ENCODE assay signal across 15 cellular contexts in the genomic region with DNA sequence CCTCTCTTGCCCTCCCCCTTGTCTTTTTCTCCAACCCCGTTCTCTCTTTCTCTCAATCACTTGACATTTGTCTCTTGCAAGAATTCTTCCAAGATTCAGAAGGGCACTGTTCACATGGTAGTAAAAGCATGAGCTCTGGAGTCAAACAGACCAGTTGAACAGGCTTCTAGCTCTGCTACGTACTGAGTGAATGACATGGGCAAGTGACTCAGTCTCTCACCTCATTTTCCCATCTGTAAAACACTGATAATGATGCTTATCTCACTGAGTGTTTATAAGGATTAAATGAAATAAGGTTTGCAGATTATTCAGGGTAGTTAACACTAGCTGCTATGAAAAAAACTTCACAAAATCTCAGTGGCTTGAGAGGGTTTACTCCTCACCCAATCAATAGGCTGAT. TPM values are rescaled to one million over a fixed set of nuclear protein-coding genes. Genes with fewer than 3 reads are reported as not detected.
DNase-seq lines count a peak whose midpoint lies in the region; ATAC-seq lines count a peak whose summit lies in the region.
"Had no signal": no experiment of that assay in that cellular context is flagged by ENCODE, and none has a peak within 500 bp of the region (broad histone marks: within the 10 kb centered on the region; RNA-seq: fewer than 3 reads in every experiment).

No MANE protein-coding gene starts in this region.

- peaks cover 4% of the 10 kb centered on the region for H3K36me3 ChIP-seq in CD4-positive, CD25-positive, alpha-beta regulatory T cell (ENCODE audit: control insufficient read depth, insufficient read depth, low read length)
- H3K36me3 ChIP-seq in naive thymus-derived CD4-positive, alpha-beta T cell (ENCODE audit: control insufficient read depth in 2 of 3, insufficient read depth in 3 of 3, low read length in 3 of 3) = no peaks in the 10 kb centered on the region
- H3K36me3 ChIP-seq: upper lobe of left lung had no signal

- peaks cover 35 to 89% (median 69%) of the 10 kb centered on the region in 4 donors for H3K4me1 Mint-ChIP-seq in CD4-positive, CD25-positive, alpha-beta regulatory T cell
- peaks cover 81% of the 10 kb centered on the region for H3K4me1 Mint-ChIP-seq in activated T-helper 2 cell treated with anti-CD3 and anti-CD28 coated beads, Interferon-gamma antibody, Interleukin-2, Interleukin-4, amounts not matched to agents 10 μg/mL and 5 μg/mL and 100 μg/mL, durations not matched to agents 14 hours and 24 hours and 36 hours (ENCODE audit: low read depth)
- H3K4me1 Mint-ChIP-seq in naive thymus-derived CD4-positive, alpha-beta T cell = peaks cover 45 to 83% (median 73%) of the 10 kb centered on the region in 7 donors

- 34% methylated on average over 2 of the region's 2 CpGs for WGBS in right cardiac atrium

- peaks cover 0 to 3% (median 0%) of the 10 kb centered on the region in 7 donors for H3K9me3 Mint-ChIP-seq in CD4-positive, CD25-positive, alpha-beta regulatory T cell
- H3K9me3 Mint-ChIP-seq in activated T-helper 2 cell treated with anti-CD3 and anti-CD28 coated beads, Interferon-gamma antibody, Interleukin-2, Interleukin-4, amounts not matched to agents 10 μg/mL and 5 μg/mL and 100 μg/mL, durations not matched to agents 14 hours and 24 hours and 36 hours = peaks cover 3% of the 10 kb centered on the region
- H3K9me3 Mint-ChIP-seq in naive thymus-derived CD4-positive, alpha-beta T cell = peaks cover 0 to 14% (median 3%) of the 10 kb centered on the region in 11 donors

- no peaks in the 10 kb centered on the region for H3K27me3 ChIP-seq in CD4-positive, CD25-positive, alpha-beta regulatory T cell (ENCODE audit: control insufficient read depth, insufficient read depth, low read length)
- no peaks in the 10 kb centered on the region for H3K27me3 ChIP-seq in naive thymus-derived CD4-positive, alpha-beta T cell (ENCODE audit: control insufficient read depth in 2 of 2, insufficient read depth in 2 of 2, low read length in 2 of 2)
- no peaks in the 10 kb centered on the region for H3K27me3 ChIP-seq in right cardiac atrium (ENCODE audit: control insufficient read depth, insufficient read depth)
- H3K27me3 ChIP-seq: upper lobe of left lung had no signal

- CTCF ChIA-PET in naive thymus-derived CD4-positive, alpha-beta T cell (lab: Charles Lee) = interaction anchor here (1.8 to 2.3 kb wide), 2 partner anchors 29 to 33 kb away, joined by 8 to 10 read pairs; no protein-coding TSS in a partner anchor

- peak overlapping the region; percentile 86 to 99 (median 91) for H3K27ac Mint-ChIP-seq in CD4-positive, CD25-positive, alpha-beta regulatory T cell
- H3K27ac Mint-ChIP-seq in activated T-helper 2 cell treated with anti-CD3 and anti-CD28 coated beads, Interferon-gamma antibody, Interleukin-2, Interleukin-4, amounts not matched to agents 10 μg/mL and 5 μg/mL and 100 μg/mL, durations not matched to agents 14 hours and 24 hours and 36 hours = peak overlapping the region; percentile 88
- peak overlapping the region in 5 of 9 donors; percentile 59 to 75 (median 71) for H3K27ac Mint-ChIP-seq in naive thymus-derived CD4-positive, alpha-beta T cell
- H3K27ac Mint-ChIP-seq: WTC11 had no signal

- H3K9me3 ChIP-seq in CD4-positive, CD25-positive, alpha-beta regulatory T cell (ENCODE audit: control insufficient read depth in 2 of 2, low read length in 2 of 2) = no peaks in the 10 kb centered on the region
- H3K9me3 ChIP-seq in naive thymus-derived CD4-positive, alpha-beta T cell (ENCODE audit: control insufficient read depth in 2 of 3, low read length in 3 of 3) = no peaks in the 10 kb centered on the region
- no peaks in the 10 kb centered on the region for H3K9me3 ChIP-seq in right cardiac atrium (ENCODE audit: control insufficient read depth, low read length)
- H3K9me3 ChIP-seq: upper lobe of left lung had no signal

- peaks cover 2% of the 10 kb centered on the region for H3K27me3 Mint-ChIP-seq in CD4-positive, CD25-positive, alpha-beta regulatory T cell
- H3K27me3 Mint-ChIP-seq in activated T-helper 2 cell treated with anti-CD3 and anti-CD28 coated beads, Interferon-gamma antibody, Interleukin-2, Interleukin-4, amounts not matched to agents 10 μg/mL and 5 μg/mL and 100 μg/mL, durations not matched to agents 14 hours and 24 hours and 36 hours (ENCODE audit: low read depth) = no peaks in the 10 kb centered on the region
- H3K27me3 Mint-ChIP-seq in naive thymus-derived CD4-positive, alpha-beta T cell = no peaks in the 10 kb centered on the region

- peak overlapping the region; percentile 7 to 71 (median 65) for H3K4me3 Mint-ChIP-seq in CD4-positive, CD25-positive, alpha-beta regulatory T cell
- H3K4me3 Mint-ChIP-seq in activated T-helper 2 cell treated with anti-CD3 and anti-CD28 coated beads, Interferon-gamma antibody, Interleukin-2, Interleukin-4, amounts not matched to agents 10 μg/mL and 5 μg/mL and 100 μg/mL, durations not matched to agents 14 hours and 24 hours and 36 hours (ENCODE audit: low read depth) = no peak overlapping the region
- peak overlapping the region in 5 of 10 donors; percentile 19 to 55 (median 49) for H3K4me3 Mint-ChIP-seq in naive thymus-derived CD4-positive, alpha-beta T cell
- H3K4me3 Mint-ChIP-seq: WTC11 had no signal

- no peak for DNase-seq in CD4-positive, CD25-positive, alpha-beta regulatory T cell
- DNase-seq in activated T-helper 2 cell treated with anti-CD3 and anti-CD28 coated beads, Interferon-gamma antibody, Interleukin-2, Interleukin-4, amounts not matched to agents 10 μg/mL and 5 μg/mL and 100 μg/mL, durations not matched to agents 14 hours and 24 hours and 36 hours (ENCODE audit: low spot score) = no peak
- DNase-seq in naive thymus-derived CD4-positive, alpha-beta T cell = no peak
- DNase-seq in right cardiac atrium (no peak), left colon (no peak), NCI-H82 treated with DMSO at 0.1 percent for 48 hours (lab: John Stamatoyannopoulos, UW; ENCODE audit: unreplicated experiment) (no peak)
- DNase-seq in activated effector memory CD4-positive, alpha-beta T cell treated with Interleukin-2 at 50 U/mL for 16 hours = no peak
- DNase-seq: activated effector memory CD4-positive, alpha-beta T cell treated with anti-CD3 and anti-CD28 coated beads, Interleukin-2, amount 50 U/mL, for 16 hours; DND-41; NCI-H1105; NCI-H2227 treated with DMSO at 0.1 percent for 48 hours had no signal

- intact Hi-C loops in activated T-helper 2 cell treated with anti-CD3 and anti-CD28 coated beads, Interferon-gamma antibody, Interleukin-2, Interleukin-4, amounts not matched to agents 10 μg/mL and 5 μg/mL and 100 μg/mL, durations not matched to agents 14 hours and 24 hours and 36 hours (cut with micrococcal nuclease) = no loop called here
- intact Hi-C loops in naive thymus-derived CD4-positive, alpha-beta T cell (cut with micrococcal nuclease) = no loop called here
- intact Hi-C loops in right cardiac atrium (cut with DNase I) = no loop called here
- intact Hi-C loops in left colon (cut with DNase I, micrococcal nuclease) = no loop called here

- H3K4me1 ChIP-seq in CD4-positive, CD25-positive, alpha-beta regulatory T cell (ENCODE audit: control insufficient read depth, insufficient read depth, low read length, poor library complexity, severe bottlenecking) = peaks cover 71% of the 10 kb centered on the region
- peaks cover 37 to 49% of the 10 kb centered on the region in 2 donors for H3K4me1 ChIP-seq in naive thymus-derived CD4-positive, alpha-beta T cell (ENCODE audit: control insufficient read depth in 2 of 2, insufficient read depth in 2 of 2, low read length in 2 of 2)
- no peaks in the 10 kb centered on the region for H3K4me1 ChIP-seq in right cardiac atrium (ENCODE audit: control insufficient read depth, insufficient read depth, low read length)

- peak overlapping the region; percentile 60 for H3K4me3 ChIP-seq in CD4-positive, CD25-positive, alpha-beta regulatory T cell (ENCODE audit: low read depth, low read length)
- H3K4me3 ChIP-seq in naive thymus-derived CD4-positive, alpha-beta T cell (ENCODE audit: low read length) = no peak overlapping the region
- no peak overlapping the region for H3K4me3 ChIP-seq in right cardiac atrium (ENCODE audit: low read length)
- H3K4me3 ChIP-seq: SK-N-MC, upper lobe of left lung had no signal

- POLR2A ChIA-PET in naive thymus-derived CD4-positive, alpha-beta T cell (lab: Charles Lee) = interaction anchor here (0.8 to 16.0 kb wide), 9 partner anchors 9 to 71 kb away, joined by 3 to 302 read pairs (median 5); no protein-coding TSS in a partner anchor

- peak overlapping the region; percentile 65 for H3K27ac ChIP-seq in CD4-positive, CD25-positive, alpha-beta regulatory T cell (ENCODE audit: insufficient read depth, low read length, poor library complexity, severe bottlenecking)
- H3K27ac ChIP-seq in naive thymus-derived CD4-positive, alpha-beta T cell (ENCODE audit: low read depth, low read length) = no peak overlapping the region
- H3K27ac ChIP-seq in right cardiac atrium (ENCODE audit: low read length) = no peak overlapping the region
- H3K27ac ChIP-seq: SK-N-MC had no signal

- H3K36me3 Mint-ChIP-seq in CD4-positive, CD25-positive, alpha-beta regulatory T cell = peaks cover 22% of the 10 kb centered on the region
- peaks cover 71% of the 10 kb centered on the region for H3K36me3 Mint-ChIP-seq in activated T-helper 2 cell treated with anti-CD3 and anti-CD28 coated beads, Interferon-gamma antibody, Interleukin-2, Interleukin-4, amounts not matched to agents 10 μg/mL and 5 μg/mL and 100 μg/mL, durations not matched to agents 14 hours and 24 hours and 36 hours (ENCODE audit: low read depth)
- H3K36me3 Mint-ChIP-seq in naive thymus-derived CD4-positive, alpha-beta T cell = peaks cover 0 to 62% (median 7%) of the 10 kb centered on the region in 5 donors
- H3K36me3 Mint-ChIP-seq: WTC11 had no signal

- peak; percentile 9 to 11 for ATAC-seq in CD4-positive, CD25-positive, alpha-beta regulatory T cell (ENCODE audit: low read depth in 2 of 2)
- ATAC-seq in GM21360 (IDR thresholded peaks at IDR 0.05; ENCODE audit: unreplicated experiment) (peak; percentile 24), right cardiac atrium (no peak), left colon (no peak)
- no peak for ATAC-seq in naive thymus-derived CD4-positive, alpha-beta T cell
- ATAC-seq: WTC11 had no signal

RNA-seq across cellular contexts. Expression of a gene that starts 5.9 kb away (rescaled TPM):
- 661 TPM for total RNA-seq in CD4-positive, CD25-positive, alpha-beta regulatory T cell
- polyA plus RNA-seq in CD4-positive, CD25-positive, alpha-beta regulatory T cell = 100 to 1,000 TPM; 572 to 666 (median 631) TPM
- 144 and 147 TPM in 2 replicates for total RNA-seq in activated T-helper 2 cell treated with anti-CD3 and anti-CD28 coated beads, Interferon-gamma antibody, Interleukin-2, Interleukin-4, amounts not matched to agents 10 μg/mL and 5 μg/mL and 100 μg/mL, durations not matched to agents 14 hours and 24 hours and 36 hours
- total RNA-seq in naive thymus-derived CD4-positive, alpha-beta T cell = 100 to 1,000 TPM; 154 to 300 (median 184) TPM
- polyA plus RNA-seq in naive thymus-derived CD4-positive, alpha-beta T cell = 100 to 1,000 TPM in 1 of 2 donors, 10 to 100 TPM in 1; 85.2 to 163 TPM
- 10 to 100 TPM in 3 of 4 donors, 1 to 10 TPM in 1; 8.3 to 18.5 (median 11.6) TPM for total RNA-seq in right cardiac atrium
- 3.1 TPM for polyA plus RNA-seq in right cardiac atrium
- total RNA-seq in left colon = 10 to 100 TPM in 1 of 2 donors, 1 to 10 TPM in 1; 4.4 to 19.0 TPM

RNA-seq across cellular contexts. Expression of a gene that starts 51.1 kb away (rescaled TPM):
- total RNA-seq in CD4-positive, CD25-positive, alpha-beta regulatory T cell = 3.4 TPM
- 1 to 10 TPM in 2 of 4 donors, under 1 TPM in 2; 0.57 to 1.4 (median 1.1) TPM for polyA plus RNA-seq in CD4-positive, CD25-positive, alpha-beta regulatory T cell
- 2.7 and 5.3 TPM in 2 replicates for total RNA-seq in activated T-helper 2 cell treated with anti-CD3 and anti-CD28 coated beads, Interferon-gamma antibody, Interleukin-2, Interleukin-4, amounts not matched to agents 10 μg/mL and 5 μg/mL and 100 μg/mL, durations not matched to agents 14 hours and 24 hours and 36 hours
- total RNA-seq in naive thymus-derived CD4-positive, alpha-beta T cell = 1 to 10 TPM; 2.4 to 4.1 (median 3.1) TPM
- polyA plus RNA-seq in naive thymus-derived CD4-positive, alpha-beta T cell = under 1 TPM; 0.47 to 0.66 TPM
- under 1 TPM in 1 of 4 donors, not detected in 3; 0.11 TPM for total RNA-seq in right cardiac atrium
- 0.07 TPM for polyA plus RNA-seq in right cardiac atrium
- under 1 TPM; 0.46 to 0.87 TPM for total RNA-seq in left colon

Comparison
In these comparisons a context has a peak if more than half of its experiments do, and no peak if none do; other contexts are left out.
1. ATAC-seq: peak in CD4-positive, CD25-positive, alpha-beta regulatory T cell (2 of 2) and GM21360 (single experiment); none in naive thymus-derived CD4-positive, alpha-beta T cell (single experiment), right cardiac atrium (0 of 2) and left colon (single experiment).
2. Peak in every context shown above with its lines, with median percentiles within 50 percentile points of each other: H3K27ac Mint-ChIP-seq.